In genomic region chr17:72518810-72519597, GRCh38 we compare ENCODE assay signal across 1 cellular context.
TF ChIP-seq lines count a peak whose summit lies in the region.

No MANE protein-coding gene starts in this region.

TF ChIP-seq in HepG2, 621 proteins besides CTCF, POLR2A, EP300 and RAD21 (continued from another document and continues in another):
- no peak for TF ChIP-seq MZF1 (CRISPR knock-in tag; IDR thresholded peaks at IDR 0.05; ENCODE audit: borderline replicate concordance)
- TF ChIP-seq PRMT3 (CRISPR knock-in tag; IDR thresholded peaks at IDR 0.05; ENCODE audit: borderline replicate concordance, low read depth) = no peak; the same call in 1 of the 2 replicates
- peak; percentile 27 for TF ChIP-seq SALL2 (CRISPR knock-in tag; IDR thresholded peaks at IDR 0.05)
- no peak for TF ChIP-seq ZKSCAN1 (IDR thresholded peaks at IDR 0.05; ENCODE audit: low read length)
- TF ChIP-seq MAFF (IDR thresholded peaks at IDR 0.05; ENCODE audit: low read depth, low read length) = no peak
- TF ChIP-seq MAFG (CRISPR knock-in tag; IDR thresholded peaks at IDR 0.05) = no peak
- no peak for TF ChIP-seq ZNF776 (CRISPR knock-in tag; IDR thresholded peaks at IDR 0.05)
- TF ChIP-seq ZNF816 (CRISPR knock-in tag; IDR thresholded peaks at IDR 0.05; ENCODE audit: borderline replicate concordance) = 0 out of 2 replicates have a peak, but pooled peaks have one; percentile 77
- peak; percentile 21; the same call in 1 of the 2 replicates for TF ChIP-seq NKX3-1 (CRISPR knock-in tag; IDR thresholded peaks at IDR 0.05)
- TF ChIP-seq, protein P1, sequence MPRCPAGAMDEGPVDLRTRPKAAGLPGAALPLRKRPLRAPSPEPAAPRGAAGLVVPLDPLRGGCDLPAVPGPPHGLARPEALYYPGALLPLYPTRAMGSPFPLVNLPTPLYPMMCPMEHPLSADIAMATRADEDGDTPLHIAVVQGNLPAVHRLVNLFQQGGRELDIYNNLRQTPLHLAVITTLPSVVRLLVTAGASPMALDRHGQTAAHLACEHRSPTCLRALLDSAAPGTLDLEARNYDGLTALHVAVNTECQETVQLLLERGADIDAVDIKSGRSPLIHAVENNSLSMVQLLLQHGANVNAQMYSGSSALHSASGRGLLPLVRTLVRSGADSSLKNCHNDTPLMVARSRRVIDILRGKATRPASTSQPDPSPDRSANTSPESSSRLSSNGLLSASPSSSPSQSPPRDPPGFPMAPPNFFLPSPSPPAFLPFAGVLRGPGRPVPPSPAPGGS (CRISPR knock-in tag; IDR thresholded peaks at IDR 0.05) = peak; percentile 64; the same call in 1 of the 2 replicates
- TF ChIP-seq BCL6 (CRISPR knock-in tag; IDR thresholded peaks at IDR 0.05) = peak; percentile 82
- TF ChIP-seq RFX3 (CRISPR knock-in tag; IDR thresholded peaks at IDR 0.05) = no peak
- no peak for TF ChIP-seq GRHL1 (CRISPR knock-in tag; conservative IDR thresholded peaks at IDR 0.05)
- no peak for TF ChIP-seq POLR2AphosphoS2 (IDR thresholded peaks at IDR 0.05; ENCODE audit: low read depth, low read length)
- TF ChIP-seq DMAP1 (CRISPR knock-in tag; IDR thresholded peaks at IDR 0.05) = peak; percentile 70; the same call in 1 of the 2 replicates
- peak; percentile 92 for TF ChIP-seq NRL (CRISPR knock-in tag; IDR thresholded peaks at IDR 0.05; ENCODE audit: borderline replicate concordance)
- TF ChIP-seq EEA1 (CRISPR knock-in tag; IDR thresholded peaks at IDR 0.05; ENCODE audit: borderline replicate concordance) = no peak
- TF ChIP-seq, protein P2, sequence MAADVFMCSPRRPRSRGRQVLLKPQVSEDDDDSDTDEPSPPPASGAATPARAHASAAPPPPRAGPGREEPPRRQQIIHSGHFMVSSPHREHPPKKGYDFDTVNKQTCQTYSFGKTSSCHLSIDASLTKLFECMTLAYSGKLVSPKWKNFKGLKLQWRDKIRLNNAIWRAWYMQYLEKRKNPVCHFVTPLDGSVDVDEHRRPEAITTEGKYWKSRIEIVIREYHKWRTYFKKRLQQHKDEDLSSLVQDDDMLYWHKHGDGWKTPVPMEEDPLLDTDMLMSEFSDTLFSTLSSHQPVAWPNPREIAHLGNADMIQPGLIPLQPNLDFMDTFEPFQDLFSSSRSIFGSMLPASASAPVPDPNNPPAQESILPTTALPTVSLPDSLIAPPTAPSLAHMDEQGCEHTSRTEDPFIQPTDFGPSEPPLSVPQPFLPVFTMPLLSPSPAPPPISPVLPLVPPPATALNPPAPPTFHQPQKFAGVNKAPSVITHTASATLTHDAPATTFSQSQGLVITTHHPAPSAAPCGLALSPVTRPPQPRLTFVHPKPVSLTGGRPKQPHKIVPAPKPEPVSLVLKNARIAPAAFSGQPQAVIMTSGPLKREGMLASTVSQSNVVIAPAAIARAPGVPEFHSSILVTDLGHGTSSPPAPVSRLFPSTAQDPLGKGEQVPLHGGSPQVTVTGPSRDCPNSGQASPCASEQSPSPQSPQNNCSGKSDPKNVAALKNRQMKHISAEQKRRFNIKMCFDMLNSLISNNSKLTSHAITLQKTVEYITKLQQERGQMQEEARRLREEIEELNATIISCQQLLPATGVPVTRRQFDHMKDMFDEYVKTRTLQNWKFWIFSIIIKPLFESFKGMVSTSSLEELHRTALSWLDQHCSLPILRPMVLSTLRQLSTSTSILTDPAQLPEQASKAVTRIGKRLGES (CRISPR knock-in tag; IDR thresholded peaks at IDR 0.05; ENCODE audit: borderline replicate concordance) = peak; percentile 68; the same call in 1 of the 2 replicates
- TF ChIP-seq, protein P3, sequence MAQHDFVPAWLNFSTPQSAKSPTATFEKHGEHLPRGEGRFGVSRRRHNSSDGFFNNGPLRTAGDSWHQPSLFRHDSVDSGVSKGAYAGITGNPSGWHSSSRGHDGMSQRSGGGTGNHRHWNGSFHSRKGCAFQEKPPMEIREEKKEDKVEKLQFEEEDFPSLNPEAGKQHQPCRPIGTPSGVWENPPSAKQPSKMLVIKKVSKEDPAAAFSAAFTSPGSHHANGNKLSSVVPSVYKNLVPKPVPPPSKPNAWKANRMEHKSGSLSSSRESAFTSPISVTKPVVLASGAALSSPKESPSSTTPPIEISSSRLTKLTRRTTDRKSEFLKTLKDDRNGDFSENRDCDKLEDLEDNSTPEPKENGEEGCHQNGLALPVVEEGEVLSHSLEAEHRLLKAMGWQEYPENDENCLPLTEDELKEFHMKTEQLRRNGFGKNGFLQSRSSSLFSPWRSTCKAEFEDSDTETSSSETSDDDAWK (CRISPR knock-in tag; IDR thresholded peaks at IDR 0.05) = no peak
- TF ChIP-seq ZNF496 (CRISPR knock-in tag; IDR thresholded peaks at IDR 0.05; ENCODE audit: insufficient replicate concordance) = no peak
- peak; percentile 56 for TF ChIP-seq TEAD3 (CRISPR knock-in tag; optimal IDR thresholded peaks at IDR 0.05; ENCODE audit: borderline replicate concordance)
- peak; percentile 91 for TF ChIP-seq PAXIP1 (CRISPR knock-in tag; conservative IDR thresholded peaks at IDR 0.05)
- no peak for TF ChIP-seq ZNF550 (CRISPR knock-in tag; IDR thresholded peaks at IDR 0.05; ENCODE audit: borderline replicate concordance)
- TF ChIP-seq ZFP41 (CRISPR knock-in tag; IDR thresholded peaks at IDR 0.05; ENCODE audit: borderline replicate concordance) = 0 out of 2 replicates have a peak, but pooled peaks have one; percentile 27
- no peak for TF ChIP-seq FLYWCH1 (CRISPR knock-in tag; IDR thresholded peaks at IDR 0.05)
- no peak for TF ChIP-seq NPAS2 (CRISPR knock-in tag; IDR thresholded peaks at IDR 0.05; ENCODE audit: borderline replicate concordance)
- TF ChIP-seq, protein P4, sequence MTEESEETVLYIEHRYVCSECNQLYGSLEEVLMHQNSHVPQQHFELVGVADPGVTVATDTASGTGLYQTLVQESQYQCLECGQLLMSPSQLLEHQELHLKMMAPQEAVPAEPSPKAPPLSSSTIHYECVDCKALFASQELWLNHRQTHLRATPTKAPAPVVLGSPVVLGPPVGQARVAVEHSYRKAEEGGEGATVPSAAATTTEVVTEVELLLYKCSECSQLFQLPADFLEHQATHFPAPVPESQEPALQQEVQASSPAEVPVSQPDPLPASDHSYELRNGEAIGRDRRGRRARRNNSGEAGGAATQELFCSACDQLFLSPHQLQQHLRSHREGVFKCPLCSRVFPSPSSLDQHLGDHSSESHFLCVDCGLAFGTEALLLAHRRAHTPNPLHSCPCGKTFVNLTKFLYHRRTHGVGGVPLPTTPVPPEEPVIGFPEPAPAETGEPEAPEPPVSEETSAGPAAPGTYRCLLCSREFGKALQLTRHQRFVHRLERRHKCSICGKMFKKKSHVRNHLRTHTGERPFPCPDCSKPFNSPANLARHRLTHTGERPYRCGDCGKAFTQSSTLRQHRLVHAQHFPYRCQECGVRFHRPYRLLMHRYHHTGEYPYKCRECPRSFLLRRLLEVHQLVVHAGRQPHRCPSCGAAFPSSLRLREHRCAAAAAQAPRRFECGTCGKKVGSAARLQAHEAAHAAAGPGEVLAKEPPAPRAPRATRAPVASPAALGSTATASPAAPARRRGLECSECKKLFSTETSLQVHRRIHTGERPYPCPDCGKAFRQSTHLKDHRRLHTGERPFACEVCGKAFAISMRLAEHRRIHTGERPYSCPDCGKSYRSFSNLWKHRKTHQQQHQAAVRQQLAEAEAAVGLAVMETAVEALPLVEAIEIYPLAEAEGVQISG (CRISPR knock-in tag; IDR thresholded peaks at IDR 0.05) = peak; percentile 36; the same call in 1 of the 2 replicates
- no peak for TF ChIP-seq HNRNPH1 (optimal IDR thresholded peaks at IDR 0.05; ENCODE audit: low read depth, low read length)
- no peak for TF ChIP-seq CREBL2 (CRISPR knock-in tag; IDR thresholded peaks at IDR 0.05; ENCODE audit: borderline replicate concordance)
- peak; percentile 91; the same call in 1 of the 2 replicates for TF ChIP-seq HMG20A (CRISPR knock-in tag; IDR thresholded peaks at IDR 0.05; ENCODE audit: borderline replicate concordance)
- TF ChIP-seq BORCS8-MEF2B (CRISPR knock-in tag; IDR thresholded peaks at IDR 0.05) = peak; percentile 85
- TF ChIP-seq ZMYM2 (CRISPR knock-in tag; IDR thresholded peaks at IDR 0.05) = 0 out of 2 replicates have a peak, but pooled peaks have one; percentile 9
- TF ChIP-seq SAFB2 (CRISPR knock-in tag; IDR thresholded peaks at IDR 0.05; ENCODE audit: borderline replicate concordance, low read depth) = no peak; the same call in 1 of the 2 replicates
- no peak for TF ChIP-seq ZNF136 (CRISPR knock-in tag; IDR thresholded peaks at IDR 0.05; ENCODE audit: low read depth)
- TF ChIP-seq RBM22 (optimal IDR thresholded peaks at IDR 0.05; ENCODE audit: low read length) = no peak
- TF ChIP-seq ATF5 (CRISPR knock-in tag; IDR thresholded peaks at IDR 0.05; ENCODE audit: low read depth) = no peak
- TF ChIP-seq NFYC (CRISPR knock-in tag; IDR thresholded peaks at IDR 0.05) = no peak
- TF ChIP-seq, protein P5, sequence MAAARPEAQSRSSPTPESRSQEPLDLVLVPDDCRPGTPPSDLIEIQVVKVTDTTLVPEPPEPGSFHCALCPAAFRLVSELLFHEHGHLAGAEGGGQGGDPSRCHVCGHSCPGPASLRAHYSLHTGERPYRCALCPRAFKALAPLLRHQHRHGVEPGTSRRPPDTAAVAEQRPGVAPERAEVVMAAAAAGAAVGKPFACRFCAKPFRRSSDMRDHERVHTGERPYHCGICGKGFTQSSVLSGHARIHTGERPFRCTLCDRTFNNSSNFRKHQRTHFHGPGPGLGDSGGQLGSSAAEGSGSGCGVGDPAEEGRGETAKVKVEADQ (CRISPR knock-in tag; IDR thresholded peaks at IDR 0.05; ENCODE audit: borderline replicate concordance) = peak; percentile 43
- TF ChIP-seq HDAC2 (CRISPR knock-in tag; IDR thresholded peaks at IDR 0.05) = peak; percentile 92
- TF ChIP-seq, protein P6, sequence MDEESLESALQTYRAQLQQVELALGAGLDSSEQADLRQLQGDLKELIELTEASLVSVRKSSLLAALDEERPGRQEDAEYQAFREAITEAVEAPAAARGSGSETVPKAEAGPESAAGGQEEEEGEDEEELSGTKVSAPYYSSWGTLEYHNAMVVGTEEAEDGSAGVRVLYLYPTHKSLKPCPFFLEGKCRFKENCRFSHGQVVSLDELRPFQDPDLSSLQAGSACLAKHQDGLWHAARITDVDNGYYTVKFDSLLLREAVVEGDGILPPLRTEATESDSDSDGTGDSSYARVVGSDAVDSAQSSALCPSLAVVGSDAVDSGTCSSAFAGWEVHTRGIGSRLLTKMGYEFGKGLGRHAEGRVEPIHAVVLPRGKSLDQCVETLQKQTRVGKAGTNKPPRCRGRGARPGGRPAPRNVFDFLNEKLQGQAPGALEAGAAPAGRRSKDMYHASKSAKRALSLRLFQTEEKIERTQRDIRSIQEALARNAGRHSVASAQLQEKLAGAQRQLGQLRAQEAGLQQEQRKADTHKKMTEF (CRISPR knock-in tag; IDR thresholded peaks at IDR 0.05) = peak; percentile 77
- TF ChIP-seq, protein P7, sequence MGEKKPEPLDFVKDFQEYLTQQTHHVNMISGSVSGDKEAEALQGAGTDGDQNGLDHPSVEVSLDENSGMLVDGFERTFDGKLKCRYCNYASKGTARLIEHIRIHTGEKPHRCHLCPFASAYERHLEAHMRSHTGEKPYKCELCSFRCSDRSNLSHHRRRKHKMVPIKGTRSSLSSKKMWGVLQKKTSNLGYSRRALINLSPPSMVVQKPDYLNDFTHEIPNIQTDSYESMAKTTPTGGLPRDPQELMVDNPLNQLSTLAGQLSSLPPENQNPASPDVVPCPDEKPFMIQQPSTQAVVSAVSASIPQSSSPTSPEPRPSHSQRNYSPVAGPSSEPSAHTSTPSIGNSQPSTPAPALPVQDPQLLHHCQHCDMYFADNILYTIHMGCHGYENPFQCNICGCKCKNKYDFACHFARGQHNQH (CRISPR knock-in tag; IDR thresholded peaks at IDR 0.05) = peak; percentile 90
